1 cellular context compared by ENCODE assay signal in genomic region chr3:25664810-25665645, GRCh38.
TF ChIP-seq lines count a peak whose summit lies in the region.

TSS of gene TOP2B (minus strand) at chr3:25664907. CDS start at chr3:25664297, 610 bp downstream.

TF ChIP-seq in HCT116, 20 proteins besides CTCF, POLR2A, EP300 and RAD21 (continued from another document):
- peak; percentile 54; the same call in 1 of the 2 replicates for TF ChIP-seq MAX (IDR thresholded peaks at IDR 0.05)
- peak; percentile 92 for TF ChIP-seq SP1 (IDR thresholded peaks at IDR 0.05; ENCODE audit: low read depth)
TF ChIP-seq in HCT116: peak in this region for 7.
